14 cellular contexts compared by ENCODE assay signal in genomic region chr2:47250576-47251403, GRCh38.
DNase-seq lines count a peak whose midpoint lies in the region; ATAC-seq and TF ChIP-seq lines count a peak whose summit lies in the region.
"Had no signal": no experiment of that assay in that cellular context is flagged by ENCODE, and none has a peak within 500 bp of the region (broad histone marks: within the 10 kb centered on the region; RNA-seq: fewer than 3 reads in every experiment).

No MANE protein-coding gene starts in this region.

- H3K27ac Mint-ChIP-seq in CD8-positive, alpha-beta T cell: no peak overlapping the region
- no peak overlapping the region for H3K27ac Mint-ChIP-seq in type B pancreatic cell

- H2BK12ac ChIP-seq in mesenchymal stem cell (ENCODE audit: low read length in 2 of 2): no peak overlapping the region

- peak; percentile 57 for DNase-seq in DMS 273 (lab: John Stamatoyannopoulos, UW; ENCODE audit: unreplicated experiment)
- no peak for DNase-seq in DMS 273 treated with DMSO at 0.1 percent for 48 hours (lab: John Stamatoyannopoulos, UW)
- DNase-seq in NCI-H2107 (lab: John Stamatoyannopoulos, UW): peak; percentile 63
- DNase-seq in SK-N-DZ (ENCODE audit: low spot score): peak; percentile 27
- no peak for DNase-seq in mesenchymal stem cell
- DNase-seq in CD8-positive, alpha-beta T cell: no peak
- no peak for DNase-seq in activated CD4-positive, alpha-beta T cell treated with anti-CD3 and anti-CD28 coated beads for 4 hours
- DNase-seq in type B pancreatic cell (ENCODE audit: extremely low spot score, unreplicated experiment): no peak
- DNase-seq: activated CD4-positive, alpha-beta T cell treated with anti-CD3 and anti-CD28 coated beads, Interleukin-2, amount 50 U/mL, for 48 hours; activated gamma-delta T cell; right cardiac atrium; T-helper 1 cell had no signal

- H3K4ac ChIP-seq in mesenchymal stem cell (ENCODE audit: low read depth in 1 of 2, low read length in 2 of 2): no peak overlapping the region

- no peak overlapping the region for H2AFZ ChIP-seq in mesenchymal stem cell (ENCODE audit: low read depth, low read length)

- peak overlapping the region in 1 of 2 experiments; percentile 44 for H3K14ac ChIP-seq in mesenchymal stem cell (ENCODE audit: low read length in 2 of 2)

- H4K8ac ChIP-seq in mesenchymal stem cell (ENCODE audit: low read length): no peak overlapping the region

- no peak overlapping the region for H2BK120ac ChIP-seq in mesenchymal stem cell (ENCODE audit: low read depth, low read length)

- no peaks in the 10 kb centered on the region for H3K79me1 ChIP-seq in mesenchymal stem cell (replicated peaks; ENCODE audit: low read length, poor library complexity, severe bottlenecking)

- peaks cover 19% of the 10 kb centered on the region for H3K4me1 ChIP-seq in mesenchymal stem cell (ENCODE audit: control insufficient read depth, insufficient read depth, low read depth, low read length)
- H3K4me1 ChIP-seq in CD8-positive, alpha-beta T cell (ENCODE audit: insufficient read depth, low read length): no peaks in the 10 kb centered on the region

- H3K18ac ChIP-seq in mesenchymal stem cell (ENCODE audit: low read depth in 1 of 2, low read length in 2 of 2): no peak overlapping the region

- TF ChIP-seq CTCF in CD8-positive, alpha-beta T cell (IDR thresholded peaks at IDR 0.05): no peak
- TF ChIP-seq CTCF in type B pancreatic cell (conservative IDR thresholded peaks at IDR 0.05): no peak

- no peaks in the 10 kb centered on the region for H3K36me3 ChIP-seq in mesenchymal stem cell (ENCODE audit: control insufficient read depth in 1 of 2, insufficient read depth in 2 of 2, low read depth in 1 of 2, low read length in 2 of 2)
- H3K36me3 ChIP-seq in CD8-positive, alpha-beta T cell (ENCODE audit: insufficient read depth, low read length): no peaks in the 10 kb centered on the region

- ATAC-seq in CD8-positive, alpha-beta T cell: no peak
- ATAC-seq: right cardiac atrium had no signal

- H3K27me3 Mint-ChIP-seq in CD8-positive, alpha-beta T cell (ENCODE audit: low read depth): peaks cover 2% of the 10 kb centered on the region
- peaks cover 3% of the 10 kb centered on the region for H3K27me3 Mint-ChIP-seq in type B pancreatic cell

- H3K4me1 Mint-ChIP-seq in CD8-positive, alpha-beta T cell (ENCODE audit: low read depth): no peaks in the 10 kb centered on the region
- H3K4me1 Mint-ChIP-seq in type B pancreatic cell (ENCODE audit: unreplicated experiment): peaks cover 18% of the 10 kb centered on the region
- H3K4me1 Mint-ChIP-seq: central memory CD8-positive, alpha-beta T cell had no signal

- H3K9me3 Mint-ChIP-seq in CD8-positive, alpha-beta T cell: no peaks in the 10 kb centered on the region
- no peaks in the 10 kb centered on the region for H3K9me3 Mint-ChIP-seq in type B pancreatic cell
- H3K9me3 Mint-ChIP-seq: central memory CD8-positive, alpha-beta T cell had no signal

- H3K27ac ChIP-seq in mesenchymal stem cell (ENCODE audit: low read length, poor library complexity, severe bottlenecking): peak overlapping the region; percentile 6
- no peak overlapping the region for H3K27ac ChIP-seq in CD8-positive, alpha-beta T cell (ENCODE audit: low read depth, low read length)
- H3K27ac ChIP-seq: 22Rv1 had no signal

- no peak overlapping the region for H3K23ac ChIP-seq in mesenchymal stem cell (ENCODE audit: low read length in 2 of 2)

- POLR2A ChIA-PET in CD8-positive, alpha-beta T cell (lab: Charles Lee): no interaction called here

- H3K9ac ChIP-seq in mesenchymal stem cell (ENCODE audit: low read length): no peak overlapping the region

- peaks cover 0 to 16% of the 10 kb centered on the region in 2 experiments for H3K27me3 ChIP-seq in mesenchymal stem cell (ENCODE audit: control insufficient read depth in 1 of 2, insufficient read depth in 1 of 2, low read length in 2 of 2)
- H3K27me3 ChIP-seq in CD8-positive, alpha-beta T cell (ENCODE audit: insufficient read depth, low read length): no peaks in the 10 kb centered on the region

- no peak overlapping the region for H2BK15ac ChIP-seq in mesenchymal stem cell (ENCODE audit: low read depth, poor library complexity, severe bottlenecking)

- H4K91ac ChIP-seq in mesenchymal stem cell (ENCODE audit: low read length): no peak overlapping the region

- peak overlapping the region; percentile 13 for H2AK5ac ChIP-seq in mesenchymal stem cell (ENCODE audit: low read length, severe bottlenecking)

- H3K4me2 ChIP-seq in mesenchymal stem cell (ENCODE audit: low read length, poor library complexity, severe bottlenecking): no peak overlapping the region

- no peak overlapping the region for H3K4me3 ChIP-seq in mesenchymal stem cell (ENCODE audit: insufficient read depth in 1 of 2, low read depth in 1 of 2, low read length in 2 of 2)
- no peak overlapping the region for H3K4me3 ChIP-seq in CD8-positive, alpha-beta T cell (ENCODE audit: low read depth, low read length)

- H3K4me3 Mint-ChIP-seq in CD8-positive, alpha-beta T cell: no peak overlapping the region
- H3K4me3 Mint-ChIP-seq in type B pancreatic cell: no peak overlapping the region
- H3K4me3 Mint-ChIP-seq: central memory CD8-positive, alpha-beta T cell had no signal

- intact Hi-C loops in CD8-positive, alpha-beta T cell (cut with DNase I, micrococcal nuclease): no loop called here

- no peak overlapping the region for H2BK5ac ChIP-seq in mesenchymal stem cell (ENCODE audit: low read depth, low read length, poor library complexity, severe bottlenecking)

- WGBS in mesenchymal stem cell: 85% methylated on average over 5 of the region's 11 CpGs

- no peaks in the 10 kb centered on the region for H3K9me3 ChIP-seq in mesenchymal stem cell (ENCODE audit: control insufficient read depth, low read length)
- no peaks in the 10 kb centered on the region for H3K9me3 ChIP-seq in CD8-positive, alpha-beta T cell (ENCODE audit: low read length)

- CTCF ChIA-PET in CD8-positive, alpha-beta T cell (lab: Charles Lee): no interaction called here

- H3K36me3 Mint-ChIP-seq in CD8-positive, alpha-beta T cell: no peaks in the 10 kb centered on the region
- no peaks in the 10 kb centered on the region for H3K36me3 Mint-ChIP-seq in type B pancreatic cell

Comparison
In these comparisons a context has a peak if more than half of its experiments do, and no peak if none do; other contexts are left out.
1. DNase-seq: peak in DMS 273 (single experiment), NCI-H2107 (single experiment) and SK-N-DZ (single experiment); none in DMS 273 treated with DMSO at 0.1 percent for 48 hours (single experiment), mesenchymal stem cell (single experiment), CD8-positive, alpha-beta T cell (0 of 7), activated CD4-positive, alpha-beta T cell treated with anti-CD3 and anti-CD28 coated beads for 4 hours (0 of 2) and type B pancreatic cell (single experiment).